2 cellular contexts compared by ENCODE assay signal in genomic region chr2:11543337-11544216, GRCh38.
TF ChIP-seq lines count a peak whose summit lies in the region.

No MANE protein-coding gene starts in this region.

TF ChIP-seq in A549, 52 proteins besides CTCF, POLR2A, EP300 and RAD21:
- TF ChIP-seq KDM5A (IDR thresholded peaks at IDR 0.05) = no peak
- TF ChIP-seq FOSL2 (IDR thresholded peaks at IDR 0.05) = no peak
- TF ChIP-seq FOSL2 (CRISPR knock-in tag; IDR thresholded peaks at IDR 0.05) = no peak
- peak; percentile 78 for TF ChIP-seq ZFP36 (IDR thresholded peaks at IDR 0.05; ENCODE audit: borderline replicate concordance, partially characterized antibody)
- 0 out of 2 replicates have a peak, but pooled peaks have one; percentile 44 for TF ChIP-seq KDM1A (IDR thresholded peaks at IDR 0.05; ENCODE audit: low read depth)

TF ChIP-seq in K562, 482 proteins besides CTCF, POLR2A, EP300 and RAD21:
- TF ChIP-seq RBM25 (IDR thresholded peaks at IDR 0.05; ENCODE audit: low read depth, low read length, severe bottlenecking) = peak; percentile 91
- TF ChIP-seq FOXO4 (CRISPR knock-in tag; IDR thresholded peaks at IDR 0.05) = no peak
- TF ChIP-seq ZFP36 (IDR thresholded peaks at IDR 0.05; ENCODE audit: low read depth, low read length, partially characterized antibody) = peak; percentile 89
- TF ChIP-seq SMARCA5 (IDR thresholded peaks at IDR 0.05) = 0 out of 2 replicates have a peak, but pooled peaks have one; percentile 54
- TF ChIP-seq BCOR (IDR thresholded peaks at IDR 0.05) = peak; percentile 86
- TF ChIP-seq HDAC2 (IDR thresholded peaks at IDR 0.05) = peak; percentile 62; the same call in 1 of the 2 replicates
- TF ChIP-seq KAT2B (IDR thresholded peaks at IDR 0.05; ENCODE audit: low read depth, low read length) = no peak
- peak; percentile 18 for TF ChIP-seq MEIS2 (IDR thresholded peaks at IDR 0.05; ENCODE audit: partially characterized antibody)
- no peak for TF ChIP-seq ETV5 (CRISPR knock-in tag; IDR thresholded peaks at IDR 0.05; ENCODE audit: low read depth)
- TF ChIP-seq SPI1 (IDR thresholded peaks at IDR 0.05; ENCODE audit: borderline replicate concordance, low read depth, low read length) = 0 out of 2 replicates have a peak, but pooled peaks have one; percentile 21
- no peak for TF ChIP-seq ZNF695 (CRISPR knock-in tag; IDR thresholded peaks at IDR 0.05)
- 0 out of 2 replicates have a peak, but pooled peaks have one; percentile 44 for TF ChIP-seq ADNP (tag; IDR thresholded peaks at IDR 0.05)
- TF ChIP-seq ZNF707 (CRISPR knock-in tag; conservative IDR thresholded peaks at IDR 0.05) = no peak
- peak in 1 of 2 experiments; percentile 20; a peak in 1 of 4 replicates for TF ChIP-seq KDM1A (IDR thresholded peaks at IDR 0.05)
